In genomic region chr5:6449465-6450158, GRCh38 we compare ENCODE assay signal across 1 cellular context.
TF ChIP-seq lines count a peak whose summit lies in the region.

No MANE protein-coding gene starts in this region.

TF ChIP-seq in liver, 16 proteins besides CTCF, POLR2A, EP300 and RAD21 (continued from another document):
- TF ChIP-seq MAX (IDR thresholded peaks at IDR 0.05) (no peak), ZBTB33 (IDR thresholded peaks at IDR 0.05) (no peak)
TF ChIP-seq in liver: peak in this region for 0.
